ENCODE assay signal across 19 cellular contexts in the genomic region with DNA sequence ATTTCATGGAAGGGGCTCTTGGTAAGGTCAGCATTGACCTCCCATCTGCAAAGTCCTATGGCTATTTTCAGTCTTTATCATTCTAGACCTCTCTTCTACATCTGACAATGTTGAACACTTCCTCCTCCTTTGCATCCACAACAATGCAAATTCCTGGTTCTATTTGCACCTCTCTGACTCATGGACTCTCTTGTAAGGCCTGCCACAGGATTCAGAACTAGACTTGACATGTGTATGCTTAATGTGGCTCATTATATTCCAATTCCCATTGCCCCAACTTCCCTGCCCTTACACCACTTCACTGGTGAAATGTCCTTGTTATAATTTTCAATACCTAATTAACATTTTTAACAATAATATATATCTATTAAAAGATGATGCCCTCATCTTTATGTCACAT.
"Had no signal": no experiment of that assay in that cellular context is flagged by ENCODE, and none has a peak within 500 bp of the region (broad histone marks: within the 10 kb centered on the region; RNA-seq: fewer than 3 reads in every experiment).

No MANE protein-coding gene starts in this region.

- H2AFZ ChIP-seq: hepatocyte had no signal

- H3K4me3 ChIP-seq: coronary artery, esophagus squamous epithelium, hepatocyte, pancreas, skin epidermis, testis, tibial nerve had no signal

- H3K36me3 ChIP-seq: esophagus squamous epithelium, neutrophil, pancreas, tibial nerve had no signal

- H3K9me3 ChIP-seq: esophagus squamous epithelium, neutrophil, pancreas, testis, tibial nerve had no signal

- H3K4me1 ChIP-seq: esophagus squamous epithelium, pancreas, testis, tibial nerve had no signal

- H3K4me2 ChIP-seq: hepatocyte had no signal

- H3K79me2 ChIP-seq: hepatocyte had no signal

- H3K27me3 ChIP-seq: esophagus squamous epithelium, hepatocyte, neutrophil, pancreas, testis, tibial nerve had no signal

- H3K27ac ChIP-seq: coronary artery, esophagus squamous epithelium, hepatocyte, neutrophil, pancreas, skin epidermis, testis, tibial nerve had no signal

- ATAC-seq: naive thymus-derived CD8-positive, alpha-beta T cell; pancreas; sciatic nerve; stimulated activated naive B cell treated with anti-CD40 and anti-IgM and Interleukin-4, amounts not matched to agents 10 μg/mL and 1 μg/mL and 100 μg/mL, for 72 hours; stimulated activated naive CD8-positive, alpha-beta T cell treated with anti-CD3 and anti-CD28 coated beads, Interleukin-15, amount 100 ng/mL, for 72 hours had no signal

- DNase-seq: central memory CD4-positive, alpha-beta T cell; effector CD4-positive, alpha-beta T cell; endodermal cell; esophagus squamous epithelium; foreskin fibroblast; head of caudate nucleus; naive thymus-derived CD8-positive, alpha-beta T cell; pancreas; stimulated activated CD4-positive, alpha-beta T cell treated with anti-CD3 and anti-CD28 coated beads, Interleukin-2, amount 100 ng/mL, for 24 hours; stimulated activated CD4-positive, alpha-beta T cell treated with anti-CD3 and anti-CD28 coated beads, Interleukin-4, amount 100 ng/mL, for 4 hours; stimulated activated naive B cell treated with anti-CD40 and anti-IgM and Interleukin-4, amounts not matched to agents 10 μg/mL and 1 μg/mL and 100 μg/mL, for 72 hours; stimulated activated naive CD8-positive, alpha-beta T cell treated with anti-CD3 and anti-CD28 coated beads, Interleukin-15, amount 100 ng/mL, for 72 hours; testis had no signal
